Comparison of ENCODE assay signal across 29 cellular contexts in genomic region chr14:74929242-74929641, GRCh38. TPM values are rescaled to one million over a fixed set of nuclear protein-coding genes. Genes with fewer than 3 reads are reported as not detected.
"Had no signal": no experiment of that assay in that cellular context is flagged by ENCODE, and none has a peak within 500 bp of the region (broad histone marks: within the 10 kb centered on the region; RNA-seq: fewer than 3 reads in every experiment).

No MANE protein-coding gene starts in this region.

- H3K9me3 Mint-ChIP-seq: activated CD4-positive, alpha-beta memory T cell treated with anti-CD3 and anti-CD28 coated beads, Interleukin-2, amount 10 ng/mL, durations not matched to agents 7 days and 5 days; activated naive CD4-positive, alpha-beta T cell treated with anti-CD3 and anti-CD28 coated beads, Interleukin-2, amount 10 ng/mL, durations not matched to agents 7 days and 5 days; activated naive CD8-positive, alpha-beta T cell treated with anti-CD3 and anti-CD28 coated beads for 36 hours; activated T-cell treated with anti-CD3 and anti-CD28 coated beads, Interleukin-2, amount 50 U/mL, for 72 hours; activated T-helper 2 cell treated with anti-CD3 and anti-CD28 coated beads, Interferon-gamma antibody, Interleukin-2, Interleukin-4, amounts not matched to agents 10 μg/mL and 5 μg/mL and 100 μg/mL, durations not matched to agents 14 hours and 24 hours and 36 hours; T-cell had no signal

- ATAC-seq: activated CD4-positive, alpha-beta T cell treated with anti-CD3 and anti-CD28 coated beads for 36 hours; activated T-cell treated with anti-CD3 and anti-CD28 coated beads, Interleukin-2, amount 50 U/mL, for 72 hours; Panc1; Right ventricle myocardium inferior; T-cell had no signal

- H3K4me1 ChIP-seq: adrenal gland had no signal

- H3K4me3 ChIP-seq: adrenal gland, MG63, SK-N-MC had no signal

- H3K9me3 ChIP-seq: adrenal gland, MG63 had no signal

- H3K36me3 Mint-ChIP-seq: activated naive CD4-positive, alpha-beta T cell treated with anti-CD3 and anti-CD28 coated beads, Interleukin-2, amount 10 ng/mL, durations not matched to agents 7 days and 5 days; activated naive CD8-positive, alpha-beta T cell treated with anti-CD3 and anti-CD28 coated beads for 36 hours; T-cell had no signal

- H3K36me3 ChIP-seq: adrenal gland, MG63, WERI-Rb-1 had no signal

- H3K27ac ChIP-seq: adrenal gland, SK-N-MC, WERI-Rb-1 had no signal

- H3K27me3 ChIP-seq: adrenal gland, MG63 had no signal

- DNase-seq: activated CD4-positive, alpha-beta memory T cell treated with anti-CD3 and anti-CD28 coated beads, Interleukin-2, amount 10 ng/mL, durations not matched to agents 7 days and 5 days; activated CD4-positive, alpha-beta T cell treated with anti-CD3 and anti-CD28 coated beads for 36 hours; activated CD4-positive, alpha-beta T cell treated with anti-CD3 and anti-CD28 coated beads, Interleukin-2, amount 50 U/mL, for 1 hour; activated CD8-positive, alpha-beta memory T cell treated with anti-CD3 and anti-CD28 coated beads, Interleukin-2, amount 50 U/mL, for 4 hours; activated gamma-delta T cell treated with Interleukin-2 at 50 U/mL for 16 hours; activated naive CD4-positive, alpha-beta T cell treated with anti-CD3 and anti-CD28 coated beads, Interleukin-2, amount 10 ng/mL, durations not matched to agents 7 days and 5 days; activated naive CD8-positive, alpha-beta T cell treated with anti-CD3 and anti-CD28 coated beads for 36 hours; activated T-cell treated with anti-CD3 and anti-CD28 coated beads, Interleukin-2, amount 50 U/mL, for 72 hours; adrenal gland; anterior cingulate cortex; cerebellar nuclear complex; MG63; NCI-H1105; NCI-H1436 treated with DMSO at 0.1 percent for 48 hours; NCI-H187; NCI-H2081; NCI-H510A treated with DMSO at 0.1 percent for 48 hours; NCI-H69; NK-92 treated with Interleukin-12 subunit alpha and Interleukin-12 subunit beta, amount 100 ng/mL, for 24 hours; OCI-M1; RPMI8226; T-cell; WERI-Rb-1 had no signal

- H3K27ac Mint-ChIP-seq: activated CD4-positive, alpha-beta memory T cell treated with anti-CD3 and anti-CD28 coated beads, Interleukin-2, amount 10 ng/mL, durations not matched to agents 7 days and 5 days; activated CD4-positive, alpha-beta T cell treated with anti-CD3 and anti-CD28 coated beads for 36 hours; activated naive CD4-positive, alpha-beta T cell treated with anti-CD3 and anti-CD28 coated beads, Interleukin-2, amount 10 ng/mL, durations not matched to agents 7 days and 5 days; activated naive CD8-positive, alpha-beta T cell treated with anti-CD3 and anti-CD28 coated beads for 36 hours; activated T-cell treated with anti-CD3 and anti-CD28 coated beads, Interleukin-2, amount 50 U/mL, for 72 hours; activated T-helper 2 cell treated with anti-CD3 and anti-CD28 coated beads, Interferon-gamma antibody, Interleukin-2, Interleukin-4, amounts not matched to agents 10 μg/mL and 5 μg/mL and 100 μg/mL, durations not matched to agents 14 hours and 24 hours and 36 hours; T-cell had no signal

- H3K4me3 Mint-ChIP-seq: activated CD4-positive, alpha-beta memory T cell treated with anti-CD3 and anti-CD28 coated beads, Interleukin-2, amount 10 ng/mL, durations not matched to agents 7 days and 5 days; activated CD4-positive, alpha-beta T cell treated with anti-CD3 and anti-CD28 coated beads for 36 hours; activated naive CD4-positive, alpha-beta T cell treated with anti-CD3 and anti-CD28 coated beads, Interleukin-2, amount 10 ng/mL, durations not matched to agents 7 days and 5 days; activated naive CD8-positive, alpha-beta T cell treated with anti-CD3 and anti-CD28 coated beads for 36 hours; activated T-cell treated with anti-CD3 and anti-CD28 coated beads, Interleukin-2, amount 50 U/mL, for 72 hours; T-cell had no signal

RNA-seq across cellular contexts. Expression of gene PROX2, which starts 53.3 kb away (rescaled TPM):
- total RNA-seq: activated CD4-positive, alpha-beta memory T cell treated with anti-CD3 and anti-CD28 coated beads, Interleukin-2, amount 10 ng/mL, durations not matched to agents 7 days and 5 days; adrenal gland; cardiac septum; Right ventricle myocardium inferior; T-helper 2 cell treated with Interferon-gamma antibody and Interleukin-4, amounts not matched to agents 100 ng/mL and 5 ng/mL, for 36 hours had no signal
